In genomic region chr7:107953265-107953923, GRCh38 we compare ENCODE assay signal across 21 cellular contexts. TPM values are rescaled to one million over a fixed set of nuclear protein-coding genes. Genes with fewer than 3 reads are reported as not detected.
DNase-seq lines count a peak whose midpoint lies in the region; ATAC-seq and TF ChIP-seq lines count a peak whose summit lies in the region.
"Had no signal": no experiment of that assay in that cellular context is flagged by ENCODE, and none has a peak within 500 bp of the region (broad histone marks: within the 10 kb centered on the region; RNA-seq: fewer than 3 reads in every experiment).

No MANE protein-coding gene starts in this region.

- CTCF ChIA-PET in WTC11 (lab: Charles Lee): no interaction called here

- intact Hi-C loops in tibial artery (cut with DNase I; ENCODE audit: low total_unique reads): no loop called here

- TF ChIP-seq CTCF in HFFc6 (IDR thresholded peaks at IDR 0.05) (no peak), WTC11 (IDR thresholded peaks at IDR 0.05) (no peak), tibial artery (IDR thresholded peaks at IDR 0.05) (no peak)

- peak overlapping the region in 1 of 2 experiments; percentile 5 for H3K18ac ChIP-seq in mesenchymal stem cell (ENCODE audit: low read depth in 1 of 2, low read length in 2 of 2)

- H3K79me1 ChIP-seq in mesenchymal stem cell (replicated peaks; ENCODE audit: low read length, poor library complexity, severe bottlenecking): peaks cover 4% of the 10 kb centered on the region

- no peaks in the 10 kb centered on the region for H3K9me3 Mint-ChIP-seq in HFFc6
- no peaks in the 10 kb centered on the region for H3K9me3 Mint-ChIP-seq in WTC11
- H3K9me3 Mint-ChIP-seq in stimulated activated memory B cell treated with anti-CD40 and anti-IgM and Interleukin-4, amounts not matched to agents 10 μg/mL and 1 μg/mL and 100 μg/mL, for 72 hours: no peaks in the 10 kb centered on the region
- H3K9me3 Mint-ChIP-seq in activated T-cell treated with anti-CD3 and anti-CD28 coated beads, Interleukin-2, amount 50 U/mL, for 24 hours: no peaks in the 10 kb centered on the region
- H3K9me3 Mint-ChIP-seq in activated naive CD8-positive, alpha-beta T cell treated with anti-CD3 and anti-CD28 coated beads for 36 hours: no peaks in the 10 kb centered on the region
- H3K9me3 Mint-ChIP-seq: activated T-cell treated with anti-CD3 and anti-CD28 coated beads, Interleukin-2, amount 50 U/mL, for 4 hours; CD8-positive, alpha-beta T cell; naive thymus-derived CD8-positive, alpha-beta T cell; T-helper 2 cell treated with Interferon-gamma antibody and Interleukin-4, amounts not matched to agents 5 μg/mL and 100 μg/mL, for 36 hours had no signal

- no peak overlapping the region for H2BK120ac ChIP-seq in mesenchymal stem cell (ENCODE audit: low read depth, low read length)

- H3K4me1 ChIP-seq in mesenchymal stem cell (ENCODE audit: control insufficient read depth, insufficient read depth, low read depth, low read length): peaks cover 20% of the 10 kb centered on the region
- peaks cover 0 to 30% (median 9%) of the 10 kb centered on the region in 4 donors for H3K4me1 ChIP-seq in tibial artery
- H3K4me1 ChIP-seq: psoas muscle had no signal

- H3K27ac Mint-ChIP-seq in HFFc6 (peak overlapping the region; percentile 80), WTC11 (peak overlapping the region; percentile 87)
- no peak overlapping the region for H3K27ac Mint-ChIP-seq in stimulated activated memory B cell treated with anti-CD40 and anti-IgM and Interleukin-4, amounts not matched to agents 10 μg/mL and 1 μg/mL and 100 μg/mL, for 72 hours
- no peak overlapping the region for H3K27ac Mint-ChIP-seq in activated T-cell treated with anti-CD3 and anti-CD28 coated beads, Interleukin-2, amount 50 U/mL, for 24 hours
- no peak overlapping the region for H3K27ac Mint-ChIP-seq in activated naive CD8-positive, alpha-beta T cell treated with anti-CD3 and anti-CD28 coated beads for 36 hours
- H3K27ac Mint-ChIP-seq: activated CD8-positive, alpha-beta T cell treated with anti-CD3 and anti-CD28 coated beads, Interleukin-2, amount 10 ng/mL, durations not matched to agents 7 days and 5 days; CD8-positive, alpha-beta T cell; naive thymus-derived CD8-positive, alpha-beta T cell; T-helper 2 cell treated with Interferon-gamma antibody and Interleukin-4, amounts not matched to agents 5 μg/mL and 100 μg/mL, for 36 hours had no signal

- H3K9me3 ChIP-seq in mesenchymal stem cell (ENCODE audit: control insufficient read depth, low read length) (no peaks in the 10 kb centered on the region), tibial artery (no peaks in the 10 kb centered on the region)
- H3K9me3 ChIP-seq: psoas muscle, SJSA1 had no signal

- H2BK5ac ChIP-seq in mesenchymal stem cell (ENCODE audit: low read depth, low read length, poor library complexity, severe bottlenecking): no peak overlapping the region

- H3K23ac ChIP-seq in mesenchymal stem cell (ENCODE audit: low read length in 2 of 2): no peak overlapping the region

- H2AK5ac ChIP-seq in mesenchymal stem cell (ENCODE audit: low read length, severe bottlenecking): peak overlapping the region; percentile 38

- H3K4me1 Mint-ChIP-seq in HFFc6 (ENCODE audit: low read depth) (peaks cover 65% of the 10 kb centered on the region), WTC11 (peaks cover 28% of the 10 kb centered on the region)
- no peaks in the 10 kb centered on the region for H3K4me1 Mint-ChIP-seq in stimulated activated memory B cell treated with anti-CD40 and anti-IgM and Interleukin-4, amounts not matched to agents 10 μg/mL and 1 μg/mL and 100 μg/mL, for 72 hours
- no peaks in the 10 kb centered on the region for H3K4me1 Mint-ChIP-seq in activated T-cell treated with anti-CD3 and anti-CD28 coated beads, Interleukin-2, amount 50 U/mL, for 24 hours (ENCODE audit: low read depth)
- no peaks in the 10 kb centered on the region for H3K4me1 Mint-ChIP-seq in activated naive CD8-positive, alpha-beta T cell treated with anti-CD3 and anti-CD28 coated beads for 36 hours
- H3K4me1 Mint-ChIP-seq: naive thymus-derived CD8-positive, alpha-beta T cell had no signal

- H3K9ac ChIP-seq in mesenchymal stem cell (ENCODE audit: low read length): no peak overlapping the region

- no peaks in the 10 kb centered on the region for H3K27me3 Mint-ChIP-seq in HFFc6 (ENCODE audit: insufficient read depth)
- no peaks in the 10 kb centered on the region for H3K27me3 Mint-ChIP-seq in WTC11 (ENCODE audit: low read depth)
- peaks cover 14% of the 10 kb centered on the region for H3K27me3 Mint-ChIP-seq in stimulated activated memory B cell treated with anti-CD40 and anti-IgM and Interleukin-4, amounts not matched to agents 10 μg/mL and 1 μg/mL and 100 μg/mL, for 72 hours
- peaks cover 12% of the 10 kb centered on the region for H3K27me3 Mint-ChIP-seq in activated T-cell treated with anti-CD3 and anti-CD28 coated beads, Interleukin-2, amount 50 U/mL, for 24 hours
- peaks cover 9% of the 10 kb centered on the region for H3K27me3 Mint-ChIP-seq in activated naive CD8-positive, alpha-beta T cell treated with anti-CD3 and anti-CD28 coated beads for 36 hours

- POLR2A ChIA-PET in WTC11 (lab: Charles Lee): interaction anchor here (0.7 to 0.9 kb wide), 2 partner anchors 20 to 210 kb away, joined by 3 to 4 read pairs; no protein-coding TSS in a partner anchor

- no peak overlapping the region for H2BK12ac ChIP-seq in mesenchymal stem cell (ENCODE audit: low read length in 2 of 2)

- H3K4me3 ChIP-seq in mesenchymal stem cell (ENCODE audit: insufficient read depth in 1 of 2, low read depth in 1 of 2, low read length in 2 of 2): no peak overlapping the region
- no peak overlapping the region for H3K4me3 ChIP-seq in tibial artery
- H3K4me3 ChIP-seq: psoas muscle, SJSA1 had no signal

- DNase-seq in HFFc6 (no peak), WTC11 (ENCODE audit: low spot score) (no peak), mesenchymal stem cell (no peak), tibial artery (no peak)
- DNase-seq in activated T-cell treated with anti-CD3 and anti-CD28 coated beads, Interleukin-2, amount 50 U/mL, for 24 hours: no peak
- no peak for DNase-seq in activated naive CD8-positive, alpha-beta T cell treated with anti-CD3 and anti-CD28 coated beads for 36 hours
- DNase-seq: activated CD8-positive, alpha-beta T cell treated with anti-CD3 and anti-CD28 coated beads, Interleukin-2, amount 10 ng/mL, durations not matched to agents 7 days and 5 days; activated naive CD4-positive, alpha-beta T cell treated with anti-CD3 and anti-CD28 coated beads, Interleukin-2, amount 50 U/mL, for 16 hours; activated T-cell treated with anti-CD3 and anti-CD28 coated beads, Interleukin-2, amount 50 U/mL, for 4 hours; CD8-positive, alpha-beta T cell; DND-41; foreskin melanocyte; naive thymus-derived CD8-positive, alpha-beta T cell; NCI-H1436; NCI-H774; psoas muscle; stimulated activated CD4-positive, alpha-beta T cell treated with anti-CD3 and anti-CD28 coated beads, Interleukin-4, amount 100 ng/mL, for 24 hours had no signal

- H3K14ac ChIP-seq in mesenchymal stem cell (ENCODE audit: low read length in 2 of 2): no peak overlapping the region

- no peak overlapping the region for H2BK15ac ChIP-seq in mesenchymal stem cell (ENCODE audit: low read depth, poor library complexity, severe bottlenecking)

- H3K4me2 ChIP-seq in mesenchymal stem cell (ENCODE audit: low read length, poor library complexity, severe bottlenecking): no peak overlapping the region

- peak overlapping the region; percentile 3 for H4K8ac ChIP-seq in mesenchymal stem cell (ENCODE audit: low read length)

- H3K27ac ChIP-seq in mesenchymal stem cell (ENCODE audit: low read length, poor library complexity, severe bottlenecking): peak overlapping the region; percentile 46
- H3K27ac ChIP-seq in tibial artery: no peak overlapping the region
- H3K27ac ChIP-seq: psoas muscle had no signal

- no peak overlapping the region for H4K91ac ChIP-seq in mesenchymal stem cell (ENCODE audit: low read length)

- WGBS in mesenchymal stem cell: 40% methylated on average over 10 of the region's 10 CpGs

- no peak overlapping the region for H2AFZ ChIP-seq in mesenchymal stem cell (ENCODE audit: low read depth, low read length)

- H3K36me3 ChIP-seq in mesenchymal stem cell (ENCODE audit: control insufficient read depth in 1 of 2, insufficient read depth in 2 of 2, low read depth in 1 of 2, low read length in 2 of 2) (peaks cover 46 to 77% of the 10 kb centered on the region in 2 experiments), tibial artery (peaks cover 0 to 38% (median 0%) of the 10 kb centered on the region in 3 donors)

- H3K27me3 ChIP-seq in mesenchymal stem cell (ENCODE audit: control insufficient read depth in 1 of 2, insufficient read depth in 1 of 2, low read length in 2 of 2) (no peaks in the 10 kb centered on the region), tibial artery (no peaks in the 10 kb centered on the region)
- H3K27me3 ChIP-seq: SJSA1 had no signal

- peak overlapping the region in 1 of 2 experiments; percentile 20 for H3K4ac ChIP-seq in mesenchymal stem cell (ENCODE audit: low read depth in 1 of 2, low read length in 2 of 2)

- ATAC-seq in WTC11 (no peak), GM21737 (IDR thresholded peaks at IDR 0.05; ENCODE audit: unreplicated experiment) (no peak)
- peak; percentile 28 for ATAC-seq in stimulated activated memory B cell treated with anti-CD40 and anti-IgM and Interleukin-4, amounts not matched to agents 10 μg/mL and 1 μg/mL and 100 μg/mL, for 72 hours
- ATAC-seq: activated CD8-positive, alpha-beta T cell treated with anti-CD3 and anti-CD28 coated beads, Interleukin-2, amount 10 ng/mL, durations not matched to agents 7 days and 5 days; activated T-cell treated with anti-CD3 and anti-CD28 coated beads, Interleukin-2, amount 50 U/mL, for 4 hours; CD8-positive, alpha-beta T cell; naive thymus-derived CD8-positive, alpha-beta T cell; psoas muscle had no signal

- peaks cover 63% of the 10 kb centered on the region for H3K36me3 Mint-ChIP-seq in HFFc6 (ENCODE audit: low read depth)
- H3K36me3 Mint-ChIP-seq in WTC11: peaks cover 69% of the 10 kb centered on the region
- no peaks in the 10 kb centered on the region for H3K36me3 Mint-ChIP-seq in stimulated activated memory B cell treated with anti-CD40 and anti-IgM and Interleukin-4, amounts not matched to agents 10 μg/mL and 1 μg/mL and 100 μg/mL, for 72 hours
- no peaks in the 10 kb centered on the region for H3K36me3 Mint-ChIP-seq in activated T-cell treated with anti-CD3 and anti-CD28 coated beads, Interleukin-2, amount 50 U/mL, for 24 hours (ENCODE audit: low read depth)
- H3K36me3 Mint-ChIP-seq in activated naive CD8-positive, alpha-beta T cell treated with anti-CD3 and anti-CD28 coated beads for 36 hours: no peaks in the 10 kb centered on the region
- H3K36me3 Mint-ChIP-seq: CD8-positive, alpha-beta T cell; naive thymus-derived CD8-positive, alpha-beta T cell had no signal

- H3K4me3 Mint-ChIP-seq in HFFc6: peak overlapping the region; percentile 61
- H3K4me3 Mint-ChIP-seq in WTC11: no peak overlapping the region; the same call in 1 of the 2 replicates
- H3K4me3 Mint-ChIP-seq in stimulated activated memory B cell treated with anti-CD40 and anti-IgM and Interleukin-4, amounts not matched to agents 10 μg/mL and 1 μg/mL and 100 μg/mL, for 72 hours: no peak overlapping the region
- no peak overlapping the region for H3K4me3 Mint-ChIP-seq in activated T-cell treated with anti-CD3 and anti-CD28 coated beads, Interleukin-2, amount 50 U/mL, for 24 hours
- no peak overlapping the region for H3K4me3 Mint-ChIP-seq in activated naive CD8-positive, alpha-beta T cell treated with anti-CD3 and anti-CD28 coated beads for 36 hours
- H3K4me3 Mint-ChIP-seq: activated CD8-positive, alpha-beta T cell treated with anti-CD3 and anti-CD28 coated beads, Interleukin-2, amount 10 ng/mL, durations not matched to agents 7 days and 5 days; activated T-cell treated with anti-CD3 and anti-CD28 coated beads, Interleukin-2, amount 50 U/mL, for 4 hours; CD8-positive, alpha-beta T cell; naive thymus-derived CD8-positive, alpha-beta T cell; T-helper 2 cell treated with Interferon-gamma antibody and Interleukin-4, amounts not matched to agents 5 μg/mL and 100 μg/mL, for 36 hours had no signal

RNA-seq across cellular contexts. Expression of gene LAMB1, which starts 49.6 kb away (rescaled TPM):
- 100 to 1,000 TPM; 112 to 134 (median 123) TPM for total RNA-seq in HFFc6 (2021; fragmentation: NEBNext Ultra II Directional; extraction: Animal tissue kit (Norgen Biotek cat#: 25700))
- total RNA-seq in WTC11 (2021): 77.8 to 101 TPM (median 78.4 TPM) in 3 replicates
- 509 TPM for polyA plus RNA-seq in mesenchymal stem cell (2013, experiment 1 of 2)
- polyA plus RNA-seq in mesenchymal stem cell (2013, experiment 2 of 2): 467 TPM
- under 1 TPM; 0.16 to 0.32 TPM for total RNA-seq in activated naive CD8-positive, alpha-beta T cell treated with anti-CD3 and anti-CD28 coated beads for 36 hours
- total RNA-seq: activated CD8-positive, alpha-beta T cell treated with anti-CD3 and anti-CD28 coated beads, Interleukin-2, amount 10 ng/mL, durations not matched to agents 7 days and 5 days; CD8-positive, alpha-beta T cell had no signal

Comparison
In these comparisons a context has a peak if more than half of its experiments do, and no peak if none do; other contexts are left out.
1. H3K27ac Mint-ChIP-seq: peak in HFFc6 (single experiment) and WTC11 (single experiment); none in stimulated activated memory B cell treated with anti-CD40 and anti-IgM and Interleukin-4, amounts not matched to agents 10 μg/mL and 1 μg/mL and 100 μg/mL, for 72 hours (single experiment), activated T-cell treated with anti-CD3 and anti-CD28 coated beads, Interleukin-2, amount 50 U/mL, for 24 hours (single experiment) and activated naive CD8-positive, alpha-beta T cell treated with anti-CD3 and anti-CD28 coated beads for 36 hours (single experiment).
2. RNA of gene LAMB1, which starts 49.6 kb away (total RNA-seq): 112 to 134 TPM in HFFc6 and 77.8 to 101 TPM in WTC11; 0.16 to 0.32 TPM in activated naive CD8-positive, alpha-beta T cell treated with anti-CD3 and anti-CD28 coated beads for 36 hours; every median in the first group is over 10 times any median in the second.